Comparison of ENCODE assay signal across 23 cellular contexts in the genomic region with DNA sequence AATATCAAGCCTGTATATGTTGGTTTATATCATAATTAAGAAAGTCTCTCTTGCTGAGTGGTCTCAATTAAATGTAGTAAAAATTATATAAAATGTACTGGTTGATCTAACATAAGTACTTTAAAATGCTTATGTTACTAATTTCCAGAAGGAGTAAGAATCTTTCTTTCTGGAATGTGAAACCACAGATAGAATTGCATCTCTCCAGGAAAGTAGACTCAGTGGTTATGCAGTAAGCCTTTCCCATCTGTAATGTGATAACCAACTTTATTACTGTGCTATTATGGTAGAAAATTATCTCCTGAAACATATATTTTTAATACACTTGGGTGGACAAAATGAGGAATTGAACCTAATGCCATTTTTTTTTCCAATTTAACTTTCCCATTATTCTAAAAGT.
"Had no signal": no experiment of that assay in that cellular context is flagged by ENCODE, and none has a peak within 500 bp of the region (broad histone marks: within the 10 kb centered on the region; RNA-seq: fewer than 3 reads in every experiment).

No MANE protein-coding gene starts in this region.

- H3K27me3 ChIP-seq: foreskin keratinocyte, pancreas had no signal

- H3K36me3 ChIP-seq: lower lobe of right lung, pancreas had no signal

- DNase-seq: activated CD4-positive, alpha-beta T cell treated with anti-CD3 and anti-CD28 coated beads for 4 hours; activated CD4-positive, alpha-beta T cell treated with anti-CD3 and anti-CD28 coated beads, Interleukin-2, amount 50 U/mL, for 48 hours; activated CD4-positive, CD25-positive, alpha-beta regulatory T cell; activated CD8-positive, alpha-beta memory T cell treated with anti-CD3 and anti-CD28 coated beads, Interleukin-2, amount 50 U/mL, for 48 hours; activated naive CD4-positive, alpha-beta T cell treated with anti-CD3 and anti-CD28 coated beads for 36 hours; activated T-cell treated with anti-CD3 and anti-CD28 coated beads, Interleukin-2, amount 50 U/mL, for 4 hours; anterior cingulate cortex; central memory CD4-positive, alpha-beta T cell; foreskin keratinocyte; lower lobe of right lung; mesendoderm; mucosa of descending colon; nephron progenitor cell; pancreas; psoas muscle; right cardiac atrium; stimulated activated CD4-positive, alpha-beta T cell treated with anti-CD3 and anti-CD28 coated beads, Interleukin-12 subunit alpha, Interleukin-12 subunit beta, amount 100 ng/mL, for 4 hours; stimulated activated CD4-positive, alpha-beta T cell treated with anti-CD3 and anti-CD28 coated beads, Interleukin-4, amount 100 ng/mL, for 4 hours; stimulated activated naive CD8-positive, alpha-beta T cell treated with anti-CD3 and anti-CD28 coated beads, Interleukin-15, Interleukin-2, amounts not matched to agents 100 U/mL and 50 U/mL, for 24 hours; T-helper 17 cell had no signal

- H3K9me3 ChIP-seq: lower lobe of right lung, mucosa of descending colon, pancreas, psoas muscle had no signal

- H3K4me1 ChIP-seq: foreskin keratinocyte, lower lobe of right lung, pancreas, psoas muscle had no signal

- H3K27ac ChIP-seq: coronary artery, epithelial cell of prostate, foreskin keratinocyte, lower lobe of right lung, pancreas, psoas muscle had no signal

- ATAC-seq: activated T-cell treated with anti-CD3 and anti-CD28 coated beads, Interleukin-2, amount 50 U/mL, for 4 hours; foreskin keratinocyte; left lobe of liver; lower lobe of right lung; mucosa of descending colon; pancreas; psoas muscle; right cardiac atrium; stimulated activated naive CD8-positive, alpha-beta T cell treated with anti-CD3 and anti-CD28 coated beads, Interleukin-15, Interleukin-2, amounts not matched to agents 100 U/mL and 50 U/mL, for 24 hours; T-helper 17 cell had no signal

- H3K4me3 ChIP-seq: coronary artery, lower lobe of right lung, mucosa of descending colon, pancreas, psoas muscle had no signal
